ENCODE assay signal across 21 cellular contexts in genomic region chr21:32185103-32185502, GRCh38.
DNase-seq lines count a peak whose midpoint lies in the region; ATAC-seq, FAIRE-seq and TF ChIP-seq lines count a peak whose summit lies in the region.
"Had no signal": no experiment of that assay in that cellular context is flagged by ENCODE, and none has a peak within 500 bp of the region (broad histone marks: within the 10 kb centered on the region; RNA-seq: fewer than 3 reads in every experiment).

No MANE protein-coding gene starts in this region.

- H2AK5ac ChIP-seq in trophoblast cell (ENCODE audit: low read length): no peak overlapping the region

- ATAC-seq in K562: no peak
- no peak for ATAC-seq in GM18511 (IDR thresholded peaks at IDR 0.05; ENCODE audit: unreplicated experiment)
- ATAC-seq: GM23338 had no signal

- BruUV-seq in K562 (replicated peaks; lab: Mats Ljungman, UMichigan): no TSS peak

- H3K27ac ChIP-seq in K562 (ENCODE audit: extremely low read depth, low read depth, low read length) (no peak overlapping the region), esophagus muscularis mucosa (replicated peaks in 1 of 4) (no peak overlapping the region), neural cell (ENCODE audit: low read length) (peak overlapping the region; percentile 80), trophoblast cell (ENCODE audit: low read depth, low read length) (no peak overlapping the region)
- H3K27ac ChIP-seq: HL-60 had no signal

- TF ChIP-seq CTCF in K562 (IDR thresholded peaks at IDR 0.05 in 2 of 3, conservative IDR thresholded peaks at IDR 0.05 in 1 of 3; ENCODE audit: insufficient read depth in 2 of 3, low read depth in 1 of 3, low read length in 3 of 3) (no peak), esophagus muscularis mucosa (IDR thresholded peaks at IDR 0.05) (no peak), neural cell (IDR thresholded peaks at IDR 0.05; ENCODE audit: poor library complexity, severe bottlenecking) (no peak)

- peaks cover 3% of the 10 kb centered on the region for H3F3A ChIP-seq in neural cell (ENCODE audit: insufficient read depth, low read length, poor library complexity, severe bottlenecking)

- H3K27me3 ChIP-seq in K562 (ENCODE audit: control insufficient read depth in 2 of 2, insufficient read depth in 2 of 2, low read length in 2 of 2): peaks cover 4 to 36% of the 10 kb centered on the region in 2 experiments; a peak in 4 of 5 replicates
- no peaks in the 10 kb centered on the region for H3K27me3 ChIP-seq in esophagus muscularis mucosa
- H3K27me3 ChIP-seq in neural cell (ENCODE audit: insufficient read depth, low read depth, low read length): no peaks in the 10 kb centered on the region
- H3K27me3 ChIP-seq in trophoblast cell (ENCODE audit: insufficient read depth, low read length): no peaks in the 10 kb centered on the region
- H3K27me3 ChIP-seq: BE2C had no signal

- H3K14ac ChIP-seq in trophoblast cell (ENCODE audit: low read length): no peak overlapping the region

- H3K4me3 ChIP-seq in K562 (no peak overlapping the region), esophagus muscularis mucosa (no peak overlapping the region), neural cell (ENCODE audit: low read length) (no peak overlapping the region), trophoblast cell (ENCODE audit: low read depth, low read length) (no peak overlapping the region)
- H3K4me3 ChIP-seq: GM23338 had no signal

- TF ChIP-seq RAD21 in K562 (CRISPR knock-in tag; conservative IDR thresholded peaks at IDR 0.05 in 1 of 2, IDR thresholded peaks at IDR 0.05 in 1 of 2) (no peak), neural cell (conservative IDR thresholded peaks at IDR 0.05) (no peak)

- H2BK5ac ChIP-seq in trophoblast cell (ENCODE audit: low read depth, low read length, poor library complexity): no peak overlapping the region

- H3K4me2 ChIP-seq in K562 (ENCODE audit: insufficient read depth, low read length) (no peak overlapping the region), neural cell (ENCODE audit: low read length) (no peak overlapping the region), trophoblast cell (ENCODE audit: low read length) (no peak overlapping the region)
- H3K4me2 ChIP-seq: GM23338 had no signal

- no peak overlapping the region for H2AFZ ChIP-seq in K562 (ENCODE audit: low read depth, low read length)
- no peak overlapping the region for H2AFZ ChIP-seq in neural cell (ENCODE audit: low read depth, low read length)
- H2AFZ ChIP-seq in trophoblast cell (ENCODE audit: insufficient read depth, low read length, poor library complexity): no peak overlapping the region
- H2AFZ ChIP-seq: GM23338 had no signal

- POLR2A ChIA-PET in K562 (lab: Yijun Ruan, JAX): no interaction called here

- no peak overlapping the region for H2BK12ac ChIP-seq in trophoblast cell (ENCODE audit: low read length)

- TF ChIP-seq POLR2A in K562 (conservative IDR thresholded peaks at IDR 0.05) (no peak), esophagus muscularis mucosa (IDR thresholded peaks at IDR 0.05; ENCODE audit: low read depth) (no peak)

- H3K9me1 ChIP-seq in K562 (ENCODE audit: control insufficient read depth, insufficient read depth, low read length): no peaks in the 10 kb centered on the region

- no peak overlapping the region for H3K4ac ChIP-seq in trophoblast cell (ENCODE audit: low read depth, low read length)

- H3K36me3 ChIP-seq in K562 (ENCODE audit: control insufficient read depth, insufficient read depth, low read length): no peaks in the 10 kb centered on the region
- no peaks in the 10 kb centered on the region for H3K36me3 ChIP-seq in esophagus muscularis mucosa
- no peaks in the 10 kb centered on the region for H3K36me3 ChIP-seq in neural cell (ENCODE audit: insufficient read depth, low read length)
- H3K36me3 ChIP-seq in trophoblast cell (ENCODE audit: control insufficient read depth in 1 of 2, insufficient read depth in 2 of 2, low read length in 2 of 2): no peaks in the 10 kb centered on the region
- H3K36me3 ChIP-seq: BE2C had no signal

- no peak overlapping the region for H3K18ac ChIP-seq in trophoblast cell (ENCODE audit: low read length)

- no peak overlapping the region for H2BK120ac ChIP-seq in trophoblast cell (ENCODE audit: insufficient read depth, low read length, poor library complexity)

- TF ChIP-seq EP300 in K562 (IDR thresholded peaks at IDR 0.05; ENCODE audit: low read length) (no peak), esophagus muscularis mucosa (IDR thresholded peaks at IDR 0.05) (no peak), neural cell (conservative IDR thresholded peaks at IDR 0.05; ENCODE audit: poor library complexity, severe bottlenecking) (no peak)

- no peaks in the 10 kb centered on the region for H3K79me1 ChIP-seq in trophoblast cell (ENCODE audit: low read length)

- no peak overlapping the region for H4K91ac ChIP-seq in trophoblast cell (ENCODE audit: low read depth, low read length)

- no peak overlapping the region for H4K8ac ChIP-seq in trophoblast cell (ENCODE audit: low read depth, low read length)

- no peak overlapping the region for H4K12ac ChIP-seq in trophoblast cell (ENCODE audit: low read depth, low read length)

- 0 out of 2 replicates have a peak, but pooled peaks cover 4% of the 10 kb centered on the region for H4K20me1 ChIP-seq in K562 (replicated peaks; ENCODE audit: control insufficient read depth, insufficient read depth, low read length)
- no peaks in the 10 kb centered on the region for H4K20me1 ChIP-seq in neural cell (ENCODE audit: insufficient read depth)

- H3K79me2 ChIP-seq in K562 (ENCODE audit: control insufficient read depth, insufficient read depth, low read length): no peaks in the 10 kb centered on the region
- H3K79me2 ChIP-seq in neural cell (replicated peaks; ENCODE audit: insufficient read depth, low read length): no peaks in the 10 kb centered on the region
- H3K79me2 ChIP-seq in trophoblast cell (ENCODE audit: control insufficient read depth, insufficient read depth, low read length, poor library complexity): no peaks in the 10 kb centered on the region

- DNase-seq in K562 (ENCODE audit: extremely low read depth in 1 of 4, low spot score in 3 of 4) (no peak), esophagus muscularis mucosa (ENCODE audit: extremely low spot score) (peak; percentile 64), epidermal melanocyte (ENCODE audit: insufficient read length, low spot score) (no peak), trophoblast cell (no peak)
- no peak for DNase-seq in stimulated activated CD4-positive, alpha-beta T cell treated with anti-CD3 and anti-CD28 coated beads, Interleukin-15, amount 100 ng/mL, for 24 hours
- DNase-seq: ACHN; BE2C; C1 segment of cervical spinal cord; CD4-positive, CD25-positive, alpha-beta regulatory T cell; CD8-positive, alpha-beta memory T cell; DMS53; HFFc6; IMR-90 had no signal

- in situ Hi-C loops in K562 (cut with MboI): no loop called here

- H3K9me3 ChIP-seq in K562 (replicated peaks; ENCODE audit: control insufficient read depth, insufficient read depth, low read depth, low read length): no peaks in the 10 kb centered on the region
- no peaks in the 10 kb centered on the region for H3K9me3 ChIP-seq in esophagus muscularis mucosa
- no peaks in the 10 kb centered on the region for H3K9me3 ChIP-seq in neural cell (ENCODE audit: low read length)
- peaks cover 2% of the 10 kb centered on the region for H3K9me3 ChIP-seq in trophoblast cell (ENCODE audit: insufficient read depth, low read depth, low read length)
- H3K9me3 ChIP-seq: BE2C had no signal

- 4% methylated on average over 2 of the region's 2 CpGs for WGBS in K562 (ENCODE audit: insufficient coverage, low coverage, missing lambda C conversion rate)
- 55% methylated on average over 2 of the region's 2 CpGs for WGBS in esophagus muscularis mucosa
- no CpG with 5 or more reads among the region's 2 CpGs for WGBS in trophoblast cell (ENCODE audit: extremely low coverage, insufficient coverage, insufficient read length)

- FAIRE-seq in K562 (lab: Jason Lieb, UNC): no peak
- FAIRE-seq: A204.1, G401.6, GM12891, H54 had no signal

- H3K23ac ChIP-seq in trophoblast cell (ENCODE audit: low read length): no peak overlapping the region

- H3K9me2 ChIP-seq in neural cell (ENCODE audit: insufficient read depth, low read length): no peaks in the 10 kb centered on the region

- intact Hi-C loops in K562 (cut with micrococcal nuclease) (no loop called here), esophagus muscularis mucosa (cut with DNase I) (no loop called here)

- H3K4me1 ChIP-seq in K562 (replicated peaks in 1 of 2; ENCODE audit: control insufficient read depth in 2 of 2, insufficient read depth in 2 of 2, low read length in 2 of 2): no peaks in the 10 kb centered on the region
- H3K4me1 ChIP-seq in esophagus muscularis mucosa: no peaks in the 10 kb centered on the region
- no peaks in the 10 kb centered on the region for H3K4me1 ChIP-seq in trophoblast cell (ENCODE audit: control insufficient read depth in 1 of 2, insufficient read depth in 2 of 2, low read length in 2 of 2)
- H3K4me1 ChIP-seq: BE2C had no signal

- CTCF ChIA-PET in K562 (lab: Yijun Ruan, JAX; ENCODE audit: low intra/inter-chr PET ratio): no interaction called here

- H3K9ac ChIP-seq in K562 (ENCODE audit: insufficient read depth in 1 of 2, low read depth in 2 of 2, low read length in 2 of 2) (no peak overlapping the region), neural cell (ENCODE audit: low read length) (no peak overlapping the region), trophoblast cell (ENCODE audit: low read length) (no peak overlapping the region)

TF ChIP-seq in K562, 482 proteins besides CTCF, POLR2A, EP300 and RAD21:
- TF ChIP-seq ZNF263 (CRISPR knock-in tag; IDR thresholded peaks at IDR 0.05; ENCODE audit: borderline replicate concordance) (peak; percentile 50; the same call in 1 of the 2 replicates), NCOA4 (IDR thresholded peaks at IDR 0.05; ENCODE audit: partially characterized antibody) (no peak)
TF ChIP-seq in K562: peak in this region for 1.

TF ChIP-seq in neural cell, 6 proteins besides CTCF, POLR2A, EP300 and RAD21 (continues in another document):
- no peak for TF ChIP-seq POLR2AphosphoS5 (IDR thresholded peaks at IDR 0.05)
- no peak for TF ChIP-seq MXI1 (conservative IDR thresholded peaks at IDR 0.05; ENCODE audit: poor library complexity, severe bottlenecking)
